ENCODE assay signal across 14 cellular contexts in genomic region chr4:127783971-127784519, GRCh38. TPM values are rescaled to one million over a fixed set of nuclear protein-coding genes. Genes with fewer than 3 reads are reported as not detected.
DNase-seq lines count a peak whose midpoint lies in the region; ATAC-seq and TF ChIP-seq lines count a peak whose summit lies in the region.
"Had no signal": no experiment of that assay in that cellular context is flagged by ENCODE, and none has a peak within 500 bp of the region (broad histone marks: within the 10 kb centered on the region; RNA-seq: fewer than 3 reads in every experiment).

No MANE protein-coding gene starts in this region.

- no peak overlapping the region for H3K4me3 ChIP-seq in SK-N-SH (ENCODE audit: low read depth in 2 of 2, low read length in 1 of 2)
- peak overlapping the region in 3 of 4 donors; percentile 7 to 74 (median 68) for H3K4me3 ChIP-seq in adrenal gland
- H3K4me3 ChIP-seq in tibial artery: peak overlapping the region; percentile 69 to 83

- POLR2A ChIA-PET in SK-N-SH (lab: Yijun Ruan, JAX): interaction anchor here (1.1 kb wide), 1 partner anchor 182 kb away, joined by 4 read pairs; the partner anchor contains the start of genes ABHD18 and MFSD8

- H3K27me3 ChIP-seq in SK-N-SH (ENCODE audit: insufficient read depth) (no peaks in the 10 kb centered on the region), adrenal gland (no peaks in the 10 kb centered on the region), tibial artery (no peaks in the 10 kb centered on the region)

- H3K4me2 ChIP-seq in SK-N-SH: peak overlapping the region; percentile 79; the same call in 1 of the 2 replicates

- TF ChIP-seq RAD21 in SK-N-SH (IDR thresholded peaks at IDR 0.05; ENCODE audit: low read length): no peak

- intact Hi-C loops in adrenal gland (cut with DNase I) (no loop called here), tibial artery (cut with DNase I; ENCODE audit: low total_unique reads) (loop anchor here (10.0 kb wide), 1 partner anchor 181 kb away; the partner anchor contains the start of genes ABHD18 and MFSD8)

- H3K36me3 ChIP-seq in SK-N-SH (replicated peaks in 1 of 2; ENCODE audit: control insufficient read depth in 1 of 2, insufficient read depth in 2 of 2, low read length in 1 of 2): no peaks in the 10 kb centered on the region
- no peaks in the 10 kb centered on the region for H3K36me3 ChIP-seq in adrenal gland (replicated peaks in 1 of 2)
- H3K36me3 ChIP-seq in tibial artery: no peaks in the 10 kb centered on the region

- CTCF ChIA-PET in SK-N-SH (lab: Yijun Ruan, JAX): interaction anchor here (0.6 to 2.3 kb wide), 6 partner anchors 52 to 446 kb away, joined by 3 to 7 read pairs (median 3); partner anchors contain the start of genes ABHD18 and MFSD8

- no peak overlapping the region for H3K27ac Mint-ChIP-seq in stimulated activated naive CD8-positive, alpha-beta T cell treated with anti-CD3 and anti-CD28 coated beads, Interleukin-15, amount 100 ng/mL, for 72 hours
- H3K27ac Mint-ChIP-seq: T-cell had no signal

- DNase-seq in SK-N-SH (no peak), adrenal gland (peak in 1 of 7 donors; percentile 8), left kidney (ENCODE audit: low read depth, low spot score) (peak; percentile 9), tibial artery (no peak)
- no peak for DNase-seq in activated T-cell treated with anti-CD3 and anti-CD28 coated beads, Interleukin-2, amount 50 U/mL, for 4 hours
- DNase-seq in stimulated activated naive CD8-positive, alpha-beta T cell treated with anti-CD3 and anti-CD28 coated beads, Interleukin-15, amount 100 ng/mL, for 72 hours: no peak
- DNase-seq: activated T-cell treated with anti-CD3 and anti-CD28 coated beads, Interleukin-2, amount 50 U/mL, for 48 hours; effector memory CD4-positive, alpha-beta T cell; left colon; T-cell had no signal

- H3K27me3 Mint-ChIP-seq in activated T-cell treated with anti-CD3 and anti-CD28 coated beads, Interleukin-2, amount 50 U/mL, for 4 hours (ENCODE audit: low read depth): peaks cover 61% of the 10 kb centered on the region
- peaks cover 60% of the 10 kb centered on the region for H3K27me3 Mint-ChIP-seq in stimulated activated naive CD8-positive, alpha-beta T cell treated with anti-CD3 and anti-CD28 coated beads, Interleukin-15, amount 100 ng/mL, for 72 hours

- H3K4me1 ChIP-seq in SK-N-SH (ENCODE audit: control insufficient read depth in 1 of 2, insufficient read depth in 2 of 2, low read depth in 1 of 2, low read length in 1 of 2) (peaks cover 0 to 12% of the 10 kb centered on the region in 2 experiments; a peak in 2 of 4 replicates), adrenal gland (replicated peaks in 1 of 2) (peaks cover 0 to 5% of the 10 kb centered on the region in 2 donors), tibial artery (peaks cover 0 to 10% (median 4%) of the 10 kb centered on the region in 4 donors)

- ATAC-seq in SK-N-SH treated with all-trans-retinoic acid at 6 μM for 48 hours (no peak), GM19455 (IDR thresholded peaks at IDR 0.05; ENCODE audit: unreplicated experiment) (no peak)
- no peak for ATAC-seq in activated T-cell treated with anti-CD3 and anti-CD28 coated beads, Interleukin-2, amount 50 U/mL, for 4 hours
- ATAC-seq in stimulated activated naive CD8-positive, alpha-beta T cell treated with anti-CD3 and anti-CD28 coated beads, Interleukin-15, amount 100 ng/mL, for 72 hours: no peak
- ATAC-seq: left colon, T-cell had no signal

- H3K9me3 Mint-ChIP-seq in activated T-cell treated with anti-CD3 and anti-CD28 coated beads, Interleukin-2, amount 50 U/mL, for 4 hours: no peaks in the 10 kb centered on the region
- peaks cover 0 to 5% of the 10 kb centered on the region in 2 donors for H3K9me3 Mint-ChIP-seq in stimulated activated naive CD8-positive, alpha-beta T cell treated with anti-CD3 and anti-CD28 coated beads, Interleukin-15, amount 100 ng/mL, for 72 hours
- H3K9me3 Mint-ChIP-seq: T-cell had no signal

- no peak for TF ChIP-seq POLR2A in adrenal gland (IDR thresholded peaks at IDR 0.05)

- no peaks in the 10 kb centered on the region for H4K20me1 ChIP-seq in SK-N-SH (ENCODE audit: insufficient read depth)

- 85% methylated on average over 8 of the region's 8 CpGs for WGBS in SK-N-SH (ENCODE audit: low lambda C conversion rate)
- 45 to 67% (median 55%) methylated on average over 8 of the region's 8 CpGs for WGBS in adrenal gland, 4 donors

- no peaks in the 10 kb centered on the region for H3K9me3 ChIP-seq in SK-N-SH
- no peaks in the 10 kb centered on the region for H3K9me3 ChIP-seq in adrenal gland (replicated peaks in 1 of 3)
- H3K9me3 ChIP-seq in tibial artery: no peaks in the 10 kb centered on the region

- H3K36me3 Mint-ChIP-seq in activated T-cell treated with anti-CD3 and anti-CD28 coated beads, Interleukin-2, amount 50 U/mL, for 4 hours (ENCODE audit: insufficient read depth): no peaks in the 10 kb centered on the region
- H3K36me3 Mint-ChIP-seq: T-cell had no signal

- H3K9me2 ChIP-seq in SK-N-SH: no peaks in the 10 kb centered on the region

- no peak overlapping the region for H3K4me3 Mint-ChIP-seq in activated T-cell treated with anti-CD3 and anti-CD28 coated beads, Interleukin-2, amount 50 U/mL, for 4 hours
- peak overlapping the region in 1 of 2 donors; percentile 87 for H3K4me3 Mint-ChIP-seq in stimulated activated naive CD8-positive, alpha-beta T cell treated with anti-CD3 and anti-CD28 coated beads, Interleukin-15, amount 100 ng/mL, for 72 hours

- TF ChIP-seq CTCF in SK-N-SH (IDR thresholded peaks at IDR 0.05) (no peak), adrenal gland (IDR thresholded peaks at IDR 0.05) (no peak), tibial artery (IDR thresholded peaks at IDR 0.05) (no peak)

- H2AFZ ChIP-seq in SK-N-SH (ENCODE audit: low read depth): no peak overlapping the region

- H3K9ac ChIP-seq in SK-N-SH: no peak overlapping the region

- no peaks in the 10 kb centered on the region for H3F3A ChIP-seq in SK-N-SH (replicated peaks; ENCODE audit: insufficient read depth)

- H3K4me1 Mint-ChIP-seq in activated T-cell treated with anti-CD3 and anti-CD28 coated beads, Interleukin-2, amount 50 U/mL, for 4 hours (ENCODE audit: low read depth): peaks cover 16% of the 10 kb centered on the region
- H3K4me1 Mint-ChIP-seq in stimulated activated naive CD8-positive, alpha-beta T cell treated with anti-CD3 and anti-CD28 coated beads, Interleukin-15, amount 100 ng/mL, for 72 hours: peaks cover 35% of the 10 kb centered on the region

- TF ChIP-seq EP300 in SK-N-SH (IDR thresholded peaks at IDR 0.05; ENCODE audit: borderline replicate concordance in 1 of 2, low read depth in 1 of 2, low read length in 1 of 2): no peak

- H3K27ac ChIP-seq in SK-N-SH (ENCODE audit: low read depth in 2 of 2, low read length in 1 of 2): no peak overlapping the region
- peak overlapping the region; percentile 80 to 96 (median 91) for H3K27ac ChIP-seq in adrenal gland
- H3K27ac ChIP-seq in tibial artery: peak overlapping the region; percentile 86 to 87

- H3K79me2 ChIP-seq in SK-N-SH (ENCODE audit: insufficient read depth): no peaks in the 10 kb centered on the region

TF ChIP-seq in SK-N-SH, 30 proteins besides CTCF, POLR2A, EP300 and RAD21 (continues in another document):
- TF ChIP-seq TCF12 (IDR thresholded peaks at IDR 0.05) (no peak), RFX5 (IDR thresholded peaks at IDR 0.05; ENCODE audit: low read length) (no peak)
- TF ChIP-seq, protein P1, sequence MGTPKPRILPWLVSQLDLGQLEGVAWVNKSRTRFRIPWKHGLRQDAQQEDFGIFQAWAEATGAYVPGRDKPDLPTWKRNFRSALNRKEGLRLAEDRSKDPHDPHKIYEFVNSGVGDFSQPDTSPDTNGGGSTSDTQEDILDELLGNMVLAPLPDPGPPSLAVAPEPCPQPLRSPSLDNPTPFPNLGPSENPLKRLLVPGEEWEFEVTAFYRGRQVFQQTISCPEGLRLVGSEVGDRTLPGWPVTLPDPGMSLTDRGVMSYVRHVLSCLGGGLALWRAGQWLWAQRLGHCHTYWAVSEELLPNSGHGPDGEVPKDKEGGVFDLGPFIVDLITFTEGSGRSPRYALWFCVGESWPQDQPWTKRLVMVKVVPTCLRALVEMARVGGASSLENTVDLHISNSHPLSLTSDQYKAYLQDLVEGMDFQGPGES (IDR thresholded peaks at IDR 0.05; ENCODE audit: low read depth, low read length): no peak

TF ChIP-seq in SK-N-SH treated with all-trans-retinoic acid at 6 μM for 48 hours, 23 proteins besides CTCF, POLR2A, EP300 and RAD21 (continues in another document):
- TF ChIP-seq, protein P2, sequence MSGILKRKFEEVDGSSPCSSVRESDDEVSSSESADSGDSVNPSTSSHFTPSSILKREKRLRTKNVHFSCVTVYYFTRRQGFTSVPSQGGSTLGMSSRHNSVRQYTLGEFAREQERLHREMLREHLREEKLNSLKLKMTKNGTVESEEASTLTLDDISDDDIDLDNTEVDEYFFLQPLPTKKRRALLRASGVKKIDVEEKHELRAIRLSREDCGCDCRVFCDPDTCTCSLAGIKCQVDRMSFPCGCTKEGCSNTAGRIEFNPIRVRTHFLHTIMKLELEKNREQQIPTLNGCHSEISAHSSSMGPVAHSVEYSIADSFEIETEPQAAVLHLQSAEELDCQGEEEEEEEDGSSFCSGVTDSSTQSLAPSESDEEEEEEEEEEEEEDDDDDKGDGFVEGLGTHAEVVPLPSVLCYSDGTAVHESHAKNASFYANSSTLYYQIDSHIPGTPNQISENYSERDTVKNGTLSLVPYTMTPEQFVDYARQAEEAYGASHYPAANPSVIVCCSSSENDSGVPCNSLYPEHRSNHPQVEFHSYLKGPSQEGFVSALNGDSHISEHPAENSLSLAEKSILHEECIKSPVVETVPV (CRISPR knock-in tag; IDR thresholded peaks at IDR 0.05): no peak

RNA-seq across cellular contexts. Expression of gene HSPA4L, which starts 1.9 kb away (rescaled TPM):
- polyA plus RNA-seq in SK-N-SH (2012; rRNA removed): 1.6 and 1.8 TPM in 2 replicates
- 2.1 and 2.7 TPM in 2 replicates for polyA plus RNA-seq in SK-N-SH (2012; cell fraction: cytosol; rRNA removed)
- 1.2 and 1.8 TPM in 2 replicates for polyA plus RNA-seq in SK-N-SH (2012; cell fraction: nucleus; rRNA removed)
- 10 to 100 TPM; 14.7 to 73.5 (median 22.8) TPM for total RNA-seq in adrenal gland
- polyA plus RNA-seq in adrenal gland: 10 to 100 TPM in 1 of 3 donors, 1 to 10 TPM in 2; 3.5 to 56.5 (median 3.8) TPM
- under 1 TPM; 0.08 to 0.30 (median 0.27) TPM for total RNA-seq in activated T-cell treated with anti-CD3 and anti-CD28 coated beads, Interleukin-2, amount 50 U/mL, for 4 hours

RNA-seq across cellular contexts. Expression of gene SLC25A31, which starts 53.8 kb away (rescaled TPM):
- polyA plus RNA-seq in SK-N-SH (2012; rRNA removed) (not detected in 2 replicates), adrenal gland (not detected)
- polyA plus RNA-seq in SK-N-SH (2012; cell fraction: cytosol; rRNA removed): not detected in 2 replicates
- polyA plus RNA-seq in SK-N-SH (2012; cell fraction: nucleus; rRNA removed): not detected in 2 replicates
- total RNA-seq in adrenal gland: not detected
- not detected for total RNA-seq in activated T-cell treated with anti-CD3 and anti-CD28 coated beads, Interleukin-2, amount 50 U/mL, for 4 hours
- total RNA-seq: A673, left colon, T-cell, temporal lobe had no signal

Comparison
In these comparisons a context has a peak if more than half of its experiments do, and no peak if none do; other contexts are left out.
1. H3K27ac ChIP-seq: peak in adrenal gland (5 of 5) and tibial artery (2 of 2); none in SK-N-SH (0 of 2).
2. H3K4me3 ChIP-seq: peak in adrenal gland (3 of 4) and tibial artery (2 of 2); none in SK-N-SH (0 of 2).
3. RNA of gene HSPA4L, which starts 1.9 kb away (total RNA-seq): 14.7 to 73.5 TPM in adrenal gland; 0.08 to 0.30 TPM in activated T-cell treated with anti-CD3 and anti-CD28 coated beads, Interleukin-2, amount 50 U/mL, for 4 hours; every median in the first group is over 10 times any median in the second.